ENCODE assay signal across 31 cellular contexts in the genomic region with DNA sequence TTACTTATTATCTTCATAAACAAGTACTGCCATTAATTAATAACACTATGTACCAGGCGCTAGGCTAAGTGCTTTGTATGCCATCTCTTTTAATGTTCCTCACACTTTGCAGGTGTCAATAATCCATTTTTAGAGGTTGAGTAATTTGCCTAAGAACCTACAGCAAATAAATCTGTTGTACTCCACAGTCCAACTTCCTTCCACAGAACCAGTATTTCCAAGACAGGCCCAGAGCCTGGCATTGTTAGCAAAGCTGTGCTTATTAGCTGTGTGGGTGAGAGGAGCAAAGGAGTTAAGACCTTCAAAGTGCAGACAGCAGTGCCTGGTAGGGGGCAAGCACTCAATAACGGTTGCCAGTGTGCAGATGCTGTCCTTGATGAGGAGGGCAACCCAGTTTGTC.
"Had no signal": no experiment of that assay in that cellular context is flagged by ENCODE, and none has a peak within 500 bp of the region (broad histone marks: within the 10 kb centered on the region; RNA-seq: fewer than 3 reads in every experiment).

No MANE protein-coding gene starts in this region.

- ATAC-seq: activated CD4-positive, CD25-positive, alpha-beta regulatory T cell treated with anti-CD3 and anti-CD28 coated beads, Interleukin-2, amount 50 U/mL, for 24 hours; activated CD8-positive, alpha-beta T cell treated with anti-CD3 and anti-CD28 coated beads for 36 hours; activated T-cell treated with anti-CD3 and anti-CD28 coated beads, Interleukin-2, amount 50 U/mL, for 4 hours; activated T-helper 17 cell treated with anti-CD3 and anti-CD28 coated beads, Interleukin-2, amount 50 U/mL, for 72 hours; foreskin keratinocyte; gastrocnemius medialis; T-cell; T-helper 17 cell had no signal

- FAIRE-seq: astrocyte, bronchial epithelial cell had no signal

- H3K27me3 ChIP-seq: brain microvascular endothelial cell, dorsolateral prefrontal cortex, esophagus muscularis mucosa, foreskin keratinocyte, gastrocnemius medialis had no signal

- H3K9me3 ChIP-seq: esophagus muscularis mucosa, gastrocnemius medialis had no signal

- H3K4me1 ChIP-seq: esophagus muscularis mucosa had no signal

- H3K4me3 ChIP-seq: coronary artery, dorsolateral prefrontal cortex, esophagus muscularis mucosa, gastrocnemius medialis had no signal

- H3K27ac ChIP-seq: brain microvascular endothelial cell, coronary artery, dorsolateral prefrontal cortex, esophagus muscularis mucosa, foreskin keratinocyte, gastrocnemius medialis, WERI-Rb-1 had no signal

- DNase-seq: activated B cell treated with CpG ODN at 0.5 μM for 24 hours; activated CD4-positive, alpha-beta T cell treated with anti-CD3 and anti-CD28 coated beads for 48 hours; activated CD4-positive, alpha-beta T cell treated with anti-CD3 and anti-CD28 coated beads, Interleukin-2, amount 50 U/mL, for 1 hour; activated CD4-positive, alpha-beta T cell treated with anti-CD3 and anti-CD28 coated beads, Interleukin-2, amount 50 U/mL, for 48 hours; activated CD8-positive, alpha-beta memory T cell treated with anti-CD3 and anti-CD28 coated beads for 24 hours; activated CD8-positive, alpha-beta T cell treated with anti-CD3 and anti-CD28 coated beads for 36 hours; activated effector memory CD4-positive, alpha-beta T cell treated with Interleukin-2 at 50 U/mL for 16 hours; activated gamma-delta T cell treated with Interleukin-2 at 50 U/mL for 16 hours; activated naive CD4-positive, alpha-beta T cell treated with anti-CD3 and anti-CD28 coated beads, Interleukin-2, amount 50 U/mL, for 16 hours; activated naive CD4-positive, alpha-beta T cell treated with Interleukin-2 at 50 U/mL for 16 hours; activated T-cell treated with anti-CD3 and anti-CD28 coated beads, Interleukin-2, amount 50 U/mL, for 4 hours; amniotic stem cell; anterior cingulate cortex; brain microvascular endothelial cell; dorsolateral prefrontal cortex; effector memory CD4-positive, alpha-beta T cell; endodermal cell; erythroblast; foreskin keratinocyte; gastrocnemius medialis; glutamatergic neuron; T-cell; T-helper 17 cell; T1000; WERI-Rb-1 had no signal

- H3K36me3 ChIP-seq: brain microvascular endothelial cell, esophagus muscularis mucosa, gastrocnemius medialis, WERI-Rb-1 had no signal
